15 cellular contexts compared by ENCODE assay signal in the genomic region with DNA sequence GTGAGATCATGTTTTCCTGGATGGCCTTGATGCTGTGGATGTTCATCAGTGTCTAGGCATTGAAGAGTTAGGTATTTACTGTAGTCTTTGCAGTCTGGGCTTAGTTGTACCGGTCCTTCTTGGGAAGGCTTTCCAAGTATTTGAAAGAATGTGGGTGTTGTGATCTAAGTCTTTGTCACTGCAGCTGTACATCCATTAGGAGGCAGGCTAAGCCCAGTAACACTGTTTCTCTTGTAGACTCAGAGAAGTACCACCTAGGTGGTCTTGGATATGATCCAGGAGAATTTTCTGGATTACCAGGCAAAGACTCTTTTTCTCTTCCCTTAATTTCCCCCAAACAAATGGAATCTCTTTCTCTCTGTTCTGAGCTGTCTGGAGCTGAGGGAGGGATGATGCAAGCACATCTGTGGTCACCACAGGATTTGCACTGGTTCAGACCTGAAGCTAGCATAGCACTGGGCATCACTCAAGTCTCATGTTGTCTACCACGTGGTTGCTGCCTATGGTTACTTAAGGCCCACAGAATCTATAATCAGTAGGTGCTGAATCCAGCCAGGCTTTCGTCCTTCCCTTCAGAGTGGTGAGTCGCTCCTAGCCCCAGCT.
DNase-seq lines count a peak whose midpoint lies in the region; ATAC-seq and TF ChIP-seq lines count a peak whose summit lies in the region.
"Had no signal": no experiment of that assay in that cellular context is flagged by ENCODE, and none has a peak within 500 bp of the region (broad histone marks: within the 10 kb centered on the region; RNA-seq: fewer than 3 reads in every experiment).

No MANE protein-coding gene starts in this region.

- CTCF ChIA-PET in activated CD4-positive, alpha-beta T cell treated with anti-CD3 and anti-CD28 coated beads for 36 hours (lab: Charles Lee) = interaction anchor here (0.7 to 1.2 kb wide), 2 partner anchors 16 to 276 kb away, joined by 3 read pairs; no protein-coding TSS in a partner anchor

- H3K9ac ChIP-seq in smooth muscle cell (ENCODE audit: low read depth) = no peak overlapping the region

- no peaks in the 10 kb centered on the region for H3K27me3 ChIP-seq in smooth muscle cell (ENCODE audit: low read depth)
- H3K27me3 ChIP-seq: breast epithelium had no signal

- TF ChIP-seq CTCF in smooth muscle cell (IDR thresholded peaks at IDR 0.05; ENCODE audit: borderline replicate concordance, insufficient read depth, poor library complexity, severe bottlenecking) = peak; percentile 33

- no peak overlapping the region for H3K4me3 ChIP-seq in smooth muscle cell
- H3K4me3 ChIP-seq: breast epithelium, HAP-1, thoracic aorta had no signal

- no peak overlapping the region for H3K27ac ChIP-seq in smooth muscle cell (ENCODE audit: low read depth)
- H3K27ac ChIP-seq: breast epithelium, thoracic aorta had no signal

- no peaks in the 10 kb centered on the region for H3K36me3 ChIP-seq in smooth muscle cell (ENCODE audit: low read depth)
- H3K36me3 ChIP-seq: breast epithelium, HAP-1, thoracic aorta had no signal

- no peak overlapping the region for H3K4me2 ChIP-seq in smooth muscle cell

- intact Hi-C loops in activated CD4-positive, alpha-beta T cell treated with anti-CD3 and anti-CD28 coated beads for 36 hours (cut with DNase I, micrococcal nuclease) = no loop called here

- peak; percentile 39 for ATAC-seq in activated CD4-positive, alpha-beta T cell treated with anti-CD3 and anti-CD28 coated beads for 36 hours
- ATAC-seq in GM18517 (IDR thresholded peaks at IDR 0.05; ENCODE audit: unreplicated experiment) = no peak

- H3K4me1 Mint-ChIP-seq in activated CD4-positive, alpha-beta T cell treated with anti-CD3 and anti-CD28 coated beads for 36 hours = peaks cover 8% of the 10 kb centered on the region

- no peak for DNase-seq in activated CD4-positive, alpha-beta T cell treated with anti-CD3 and anti-CD28 coated beads for 36 hours
- DNase-seq in activated CD4-positive, alpha-beta T cell treated with anti-CD3 and anti-CD28 coated beads for 1 hour = no peak
- DNase-seq in RPMI7951 (ENCODE audit: low read depth) (peak; percentile 56), fibroblast of gingiva (ENCODE audit: low read depth) (peak; percentile 17), smooth muscle cell (lab: John Stamatoyannopoulos, UW; ENCODE audit: unreplicated experiment) (no peak), G401 (ENCODE audit: low spot score) (no peak), NCI-H187 (lab: John Stamatoyannopoulos, UW) (no peak)
- DNase-seq: 8988T, immature natural killer cell, KG1, retina had no signal

- H3F3A ChIP-seq in smooth muscle cell (ENCODE audit: low read depth) = no peaks in the 10 kb centered on the region

- WGBS in smooth muscle cell (ENCODE audit: low lambda C conversion rate) = 40% methylated on average over 4 of the region's 4 CpGs

- POLR2A ChIA-PET in activated CD4-positive, alpha-beta T cell treated with anti-CD3 and anti-CD28 coated beads for 36 hours (lab: Charles Lee) = no interaction called here

- no peaks in the 10 kb centered on the region for H3K36me3 Mint-ChIP-seq in activated CD4-positive, alpha-beta T cell treated with anti-CD3 and anti-CD28 coated beads for 36 hours (ENCODE audit: low read depth)
- H3K36me3 Mint-ChIP-seq: immature natural killer cell had no signal

- no peak overlapping the region for H2AFZ ChIP-seq in smooth muscle cell (ENCODE audit: low read depth)

- H3K4me3 Mint-ChIP-seq in activated CD4-positive, alpha-beta T cell treated with anti-CD3 and anti-CD28 coated beads for 36 hours = no peak overlapping the region
- H3K4me3 Mint-ChIP-seq: immature natural killer cell had no signal

- no peaks in the 10 kb centered on the region for H4K20me1 ChIP-seq in smooth muscle cell (ENCODE audit: low read depth)

- no peaks in the 10 kb centered on the region for H3K27me3 Mint-ChIP-seq in activated CD4-positive, alpha-beta T cell treated with anti-CD3 and anti-CD28 coated beads for 36 hours

- no peaks in the 10 kb centered on the region for H3K9me3 ChIP-seq in smooth muscle cell (replicated peaks; ENCODE audit: low read depth)
- H3K9me3 ChIP-seq: breast epithelium, HAP-1, thoracic aorta had no signal

- H3K4me1 ChIP-seq in smooth muscle cell (ENCODE audit: low read depth) = peaks cover 3% of the 10 kb centered on the region
- H3K4me1 ChIP-seq: breast epithelium, HAP-1 had no signal

- in situ Hi-C loops in G401 (cut with HindIII; ENCODE audit: low sequenced_read_pairs) = no loop called here

- H3K9me3 Mint-ChIP-seq in activated CD4-positive, alpha-beta T cell treated with anti-CD3 and anti-CD28 coated beads for 36 hours (ENCODE audit: low read depth) = no peaks in the 10 kb centered on the region
- H3K9me3 Mint-ChIP-seq: immature natural killer cell had no signal

- H3K27ac Mint-ChIP-seq in activated CD4-positive, alpha-beta T cell treated with anti-CD3 and anti-CD28 coated beads for 36 hours = no peak overlapping the region
- H3K27ac Mint-ChIP-seq: immature natural killer cell had no signal

- no peaks in the 10 kb centered on the region for H3K79me2 ChIP-seq in smooth muscle cell (ENCODE audit: low read depth)

Comparison
In these comparisons a context has a peak if more than half of its experiments do, and no peak if none do; other contexts are left out.
1. DNase-seq: peak in RPMI7951 (single experiment) and fibroblast of gingiva (single experiment); none in activated CD4-positive, alpha-beta T cell treated with anti-CD3 and anti-CD28 coated beads for 36 hours (single experiment), activated CD4-positive, alpha-beta T cell treated with anti-CD3 and anti-CD28 coated beads for 1 hour (single experiment), smooth muscle cell (single experiment), G401 (single experiment) and NCI-H187 (0 of 2).